ENCODE assay signal across 11 cellular contexts in genomic region chr1:228374711-228375577, GRCh38. TPM values are rescaled to one million over a fixed set of nuclear protein-coding genes. Genes with fewer than 3 reads are reported as not detected.
A peak's percentile ranks its signal among the peaks of the same experiment; 100 is the strongest.
DNase-seq lines count a peak whose midpoint lies in the region; ATAC-seq and TF ChIP-seq lines count a peak whose summit lies in the region.
"Had no signal": no experiment of that assay in that cellular context is flagged by ENCODE, and none has a peak within 500 bp of the region (broad histone marks: within the 10 kb centered on the region; RNA-seq: fewer than 3 reads in every experiment).

No MANE protein-coding gene starts in this region.

- intact Hi-C loops in esophagus squamous epithelium (cut with DNase I) = no loop called here

- no peak for TF ChIP-seq POLR2A in esophagus squamous epithelium (IDR thresholded peaks at IDR 0.05)

- no peak for TF ChIP-seq CTCF in esophagus squamous epithelium (IDR thresholded peaks at IDR 0.05)
- TF ChIP-seq CTCF in GM20000 (IDR thresholded peaks at IDR 0.05; ENCODE audit: extremely low read depth, missing control alignments) = no peak

- H3K27ac ChIP-seq in esophagus squamous epithelium = peak overlapping the region; percentile 15 to 89 (median 72)
- H3K27ac ChIP-seq: 22Rv1 had no signal

- peaks cover 15 to 58% (median 20%) of the 10 kb centered on the region in 3 donors for H3K4me1 ChIP-seq in esophagus squamous epithelium

- peaks cover 0 to 14% (median 0%) of the 10 kb centered on the region in 4 donors for H3K27me3 ChIP-seq in esophagus squamous epithelium

- no peaks in the 10 kb centered on the region for H3K9me3 ChIP-seq in esophagus squamous epithelium

- WGBS in esophagus squamous epithelium, 2 donors = 50% methylated on average over 14 of the region's 25 CpGs; no CpG with 5 or more reads in 1 of the 2 donors

- ATAC-seq in HG02885 (IDR thresholded peaks at IDR 0.05; ENCODE audit: poor library complexity, unreplicated experiment) = no peak
- no peak for ATAC-seq in GM19351 (IDR thresholded peaks at IDR 0.05; ENCODE audit: unreplicated experiment)
- ATAC-seq: activated naive CD4-positive, alpha-beta T cell treated with anti-CD3 and anti-CD28 coated beads, Interleukin-2, amount 50 U/mL, for 72 hours; T-helper 17 cell had no signal

- no peaks in the 10 kb centered on the region for H3K36me3 ChIP-seq in esophagus squamous epithelium

- DNase-seq in DMS 273 (lab: John Stamatoyannopoulos, UW; ENCODE audit: unreplicated experiment) (peak; percentile 55), DMS 273 treated with DMSO at 0.1 percent for 48 hours (lab: John Stamatoyannopoulos, UW) (no peak), esophagus squamous epithelium (lab: John Stamatoyannopoulos, UW) (no peak), midbrain (lab: John Stamatoyannopoulos, UW) (peak; percentile 82), ureter (ENCODE audit: low spot score) (peak; percentile 93), GM20000 (ENCODE audit: low spot score) (no peak)

- H3K4me3 ChIP-seq in esophagus squamous epithelium = no peak overlapping the region

RNA-seq across cellular contexts. Expression of gene TRIM11, which starts 31.7 kb away (rescaled TPM):
- total RNA-seq in esophagus squamous epithelium (10 to 100 TPM; 15.2 to 30.8 (median 20.6) TPM), ureter (40.1 TPM)

RNA-seq across cellular contexts. Expression of gene TRIM17, which starts 41.7 kb away (rescaled TPM):
- total RNA-seq in esophagus squamous epithelium = 1 to 10 TPM in 2 of 4 donors, under 1 TPM in 2; 0.13 to 3.0 (median 0.99) TPM
- total RNA-seq in ureter = 22.6 TPM

Comparison
In these comparisons a context has a peak if more than half of its experiments do, and no peak if none do; other contexts are left out.
1. DNase-seq: peak in DMS 273 (single experiment), midbrain (single experiment) and ureter (single experiment); none in DMS 273 treated with DMSO at 0.1 percent for 48 hours (single experiment), esophagus squamous epithelium (single experiment) and GM20000 (single experiment).